Comparison of ENCODE assay signal across 8 cellular contexts in the genomic region with DNA sequence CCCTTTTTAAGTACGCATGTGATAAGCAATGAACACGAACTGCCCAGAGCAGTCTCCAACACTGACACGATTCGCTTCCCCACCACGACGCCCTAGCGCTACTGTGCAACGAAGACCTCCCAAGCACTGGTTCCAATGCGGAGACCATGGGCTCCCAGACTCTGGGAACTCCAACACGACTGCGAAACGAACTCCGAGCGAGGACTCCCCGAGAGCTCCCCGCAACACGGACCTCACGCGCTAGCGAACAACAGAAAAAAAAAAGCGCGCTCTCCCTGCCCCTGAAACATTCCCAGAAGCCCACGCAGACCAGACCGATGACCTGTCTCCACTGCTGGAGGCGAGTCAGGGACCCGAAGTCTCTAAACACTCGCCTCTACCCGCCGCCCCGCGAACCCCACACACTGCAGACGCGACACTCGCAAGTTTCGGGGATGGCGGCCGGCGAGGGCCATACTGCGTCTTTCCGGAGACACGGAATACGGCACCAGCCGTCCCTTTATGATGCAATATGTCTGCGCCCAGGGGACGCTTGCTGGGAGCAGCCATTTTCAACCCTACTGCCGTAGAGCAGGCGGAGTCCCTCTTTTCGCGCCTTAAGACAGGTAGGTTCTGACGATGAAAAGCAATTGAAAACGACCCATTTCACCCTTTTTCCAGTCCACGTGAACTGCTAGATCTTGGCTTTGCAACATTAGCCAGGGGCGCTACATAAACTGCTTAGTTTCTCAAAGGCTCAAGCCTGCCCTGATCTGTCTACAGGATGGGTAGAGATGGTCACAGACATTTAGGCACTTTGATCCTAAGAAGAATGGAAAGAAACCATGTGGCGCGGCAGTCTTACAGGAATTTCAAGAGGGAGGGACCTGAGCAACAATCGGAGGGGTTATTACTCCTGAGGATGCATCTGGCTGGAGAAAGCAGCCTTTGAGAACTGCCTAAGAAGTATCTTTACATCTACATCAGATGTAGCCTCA. TPM values are rescaled to one million over a fixed set of nuclear protein-coding genes. Genes with fewer than 3 reads are reported as not detected.
DNase-seq lines count a peak whose midpoint lies in the region; ATAC-seq and TF ChIP-seq lines count a peak whose summit lies in the region.

ZNF577 (minus strand) TSS at position 430 of the 977 bp plus-strand sequence. CDS start 7,569 bp downstream, outside the sequence.

- ATAC-seq in activated naive CD8-positive, alpha-beta T cell treated with anti-CD3 and anti-CD28 coated beads, Interleukin-2, amount 10 ng/mL, durations not matched to agents 7 days and 5 days (ENCODE audit: low read depth): peak; percentile 96
- ATAC-seq in GM19455 (IDR thresholded peaks at IDR 0.05; ENCODE audit: unreplicated experiment) (no peak), HG03439 (IDR thresholded peaks at IDR 0.05; ENCODE audit: unreplicated experiment) (no peak)

- peaks cover 43% of the 10 kb centered on the region for H3K9me3 Mint-ChIP-seq in activated naive CD8-positive, alpha-beta T cell treated with anti-CD3 and anti-CD28 coated beads, Interleukin-2, amount 10 ng/mL, durations not matched to agents 7 days and 5 days
- peaks cover 5% of the 10 kb centered on the region for H3K9me3 Mint-ChIP-seq in glutamatergic neuron (ENCODE audit: unreplicated experiment)
- H3K9me3 Mint-ChIP-seq in stimulated activated naive CD8-positive, alpha-beta T cell treated with anti-CD3 and anti-CD28 coated beads, Interleukin-15, Interleukin-2, amounts not matched to agents 100 ng/mL and 50 ng/mL, for 24 hours: peaks cover 57% of the 10 kb centered on the region

- peak within 1 kb of the TSS; percentile 89 for H2AFZ ChIP-seq in neuronal stem cell (ENCODE audit: low read length)

- H3K4me3 Mint-ChIP-seq in activated naive CD8-positive, alpha-beta T cell treated with anti-CD3 and anti-CD28 coated beads, Interleukin-2, amount 10 ng/mL, durations not matched to agents 7 days and 5 days: peak within 1 kb of the TSS; percentile 96
- H3K4me3 Mint-ChIP-seq in glutamatergic neuron (ENCODE audit: unreplicated experiment): peak within 1 kb of the TSS; percentile 99
- peak within 1 kb of the TSS; percentile 82 for H3K4me3 Mint-ChIP-seq in stimulated activated naive CD8-positive, alpha-beta T cell treated with anti-CD3 and anti-CD28 coated beads, Interleukin-15, Interleukin-2, amounts not matched to agents 100 ng/mL and 50 ng/mL, for 24 hours

- peaks cover 22 to 45% of the 10 kb centered on the region in 2 donors for H3K36me3 ChIP-seq in neuronal stem cell (replicated peaks in 1 of 2; ENCODE audit: control insufficient read depth in 2 of 2, insufficient read depth in 2 of 2, low read length in 2 of 2)

- H3K27ac Mint-ChIP-seq in activated naive CD8-positive, alpha-beta T cell treated with anti-CD3 and anti-CD28 coated beads, Interleukin-2, amount 10 ng/mL, durations not matched to agents 7 days and 5 days: peak within 1 kb of the TSS; percentile 99
- peak within 1 kb of the TSS; percentile 97 for H3K27ac Mint-ChIP-seq in glutamatergic neuron (ENCODE audit: unreplicated experiment)
- peak within 1 kb of the TSS; percentile 77 for H3K27ac Mint-ChIP-seq in stimulated activated naive CD8-positive, alpha-beta T cell treated with anti-CD3 and anti-CD28 coated beads, Interleukin-15, Interleukin-2, amounts not matched to agents 100 ng/mL and 50 ng/mL, for 24 hours

- DNase-seq in SKM-1 (lab: John Stamatoyannopoulos, UW; ENCODE audit: unreplicated experiment): peak; percentile 19
- peak; percentile 83 for DNase-seq in activated naive CD8-positive, alpha-beta T cell treated with anti-CD3 and anti-CD28 coated beads, Interleukin-2, amount 10 ng/mL, durations not matched to agents 7 days and 5 days
- peak; percentile 94 for DNase-seq in glutamatergic neuron
- peak; percentile 78 for DNase-seq in neuronal stem cell (ENCODE audit: low spot score)

- H3K27ac ChIP-seq in neuronal stem cell (replicated peaks; ENCODE audit: low read length): peak within 1 kb of the TSS; percentile 54

- peak within 1 kb of the TSS; percentile 97 for H3K23ac ChIP-seq in neuronal stem cell (ENCODE audit: low read depth, low read length, poor library complexity)

- no peak within 1 kb of the TSS for H3K14ac ChIP-seq in neuronal stem cell (ENCODE audit: low read length)

- POLR2A ChIA-PET in activated naive CD8-positive, alpha-beta T cell treated with anti-CD3 and anti-CD28 coated beads, Interleukin-2, amount 10 ng/mL, durations not matched to agents 7 days and 5 days (lab: Charles Lee): interaction anchor here (0.6 kb wide), 1 partner anchor 301 kb away, joined by 3 read pairs; no protein-coding TSS in a partner anchor

- peak within 1 kb of the TSS; percentile 53 for H3K9ac ChIP-seq in neuronal stem cell (ENCODE audit: low read depth, low read length, poor library complexity)

- H2BK5ac ChIP-seq in neuronal stem cell (ENCODE audit: low read length): no peak within 1 kb of the TSS

- H3K79me1 ChIP-seq in neuronal stem cell (ENCODE audit: low read depth, low read length): no peaks in the 10 kb centered on the region

- H2BK15ac ChIP-seq in neuronal stem cell (ENCODE audit: low read length): no peak within 1 kb of the TSS

- no peaks in the 10 kb centered on the region for H3K27me3 ChIP-seq in neuronal stem cell (ENCODE audit: control insufficient read depth in 3 of 3, insufficient read depth in 3 of 3, low read depth in 1 of 3, low read length in 3 of 3)

- H2BK120ac ChIP-seq in neuronal stem cell (ENCODE audit: low read depth, low read length): no peak within 1 kb of the TSS

- TF ChIP-seq CTCF in glutamatergic neuron (IDR thresholded peaks at IDR 0.05; ENCODE audit: partially characterized antibody, unreplicated experiment): no peak

- no peak within 1 kb of the TSS for H4K8ac ChIP-seq in neuronal stem cell (ENCODE audit: low read depth, low read length)

- H3K4ac ChIP-seq in neuronal stem cell (ENCODE audit: low read length): no peak within 1 kb of the TSS

- H3K9me3 ChIP-seq in neuronal stem cell (replicated peaks in 1 of 2; ENCODE audit: control insufficient read depth in 2 of 2, insufficient read depth in 1 of 2, low read depth in 1 of 2, low read length in 2 of 2): peaks cover 27 to 74% of the 10 kb centered on the region in 2 donors

- H3K4me1 ChIP-seq in neuronal stem cell (ENCODE audit: control insufficient read depth in 2 of 2, insufficient read depth in 1 of 2, low read depth in 1 of 2, low read length in 2 of 2): no peaks in the 10 kb centered on the region

- H3K4me2 ChIP-seq in neuronal stem cell (ENCODE audit: insufficient read depth, low read length, poor library complexity, severe bottlenecking): peak within 1 kb of the TSS; percentile 59

- no peaks in the 10 kb centered on the region for H3K27me3 Mint-ChIP-seq in activated naive CD8-positive, alpha-beta T cell treated with anti-CD3 and anti-CD28 coated beads, Interleukin-2, amount 10 ng/mL, durations not matched to agents 7 days and 5 days
- peaks cover 4% of the 10 kb centered on the region for H3K27me3 Mint-ChIP-seq in glutamatergic neuron (ENCODE audit: unreplicated experiment)
- no peaks in the 10 kb centered on the region for H3K27me3 Mint-ChIP-seq in stimulated activated naive CD8-positive, alpha-beta T cell treated with anti-CD3 and anti-CD28 coated beads, Interleukin-15, Interleukin-2, amounts not matched to agents 100 ng/mL and 50 ng/mL, for 24 hours

- H3K36me3 Mint-ChIP-seq in activated naive CD8-positive, alpha-beta T cell treated with anti-CD3 and anti-CD28 coated beads, Interleukin-2, amount 10 ng/mL, durations not matched to agents 7 days and 5 days: peaks cover 71% of the 10 kb centered on the region
- peaks cover 30% of the 10 kb centered on the region for H3K36me3 Mint-ChIP-seq in glutamatergic neuron (ENCODE audit: unreplicated experiment)
- H3K36me3 Mint-ChIP-seq in stimulated activated naive CD8-positive, alpha-beta T cell treated with anti-CD3 and anti-CD28 coated beads, Interleukin-15, Interleukin-2, amounts not matched to agents 100 ng/mL and 50 ng/mL, for 24 hours (ENCODE audit: low read depth): peaks cover 95% of the 10 kb centered on the region

- peaks cover 5% of the 10 kb centered on the region for H3K4me1 Mint-ChIP-seq in activated naive CD8-positive, alpha-beta T cell treated with anti-CD3 and anti-CD28 coated beads, Interleukin-2, amount 10 ng/mL, durations not matched to agents 7 days and 5 days
- H3K4me1 Mint-ChIP-seq in glutamatergic neuron (ENCODE audit: low read depth, unreplicated experiment): peaks cover 3% of the 10 kb centered on the region
- no peaks in the 10 kb centered on the region for H3K4me1 Mint-ChIP-seq in stimulated activated naive CD8-positive, alpha-beta T cell treated with anti-CD3 and anti-CD28 coated beads, Interleukin-15, Interleukin-2, amounts not matched to agents 100 ng/mL and 50 ng/mL, for 24 hours (ENCODE audit: low read depth)

- no peak within 1 kb of the TSS for H2AK5ac ChIP-seq in neuronal stem cell (ENCODE audit: low read depth, low read length)

- H4K91ac ChIP-seq in neuronal stem cell (ENCODE audit: low read depth, low read length, poor library complexity): no peak within 1 kb of the TSS

- no peak within 1 kb of the TSS for H2BK12ac ChIP-seq in neuronal stem cell (ENCODE audit: low read length)

- H3K4me3 ChIP-seq in GM08714 (ENCODE audit: low read length) (peak within 1 kb of the TSS; percentile 66), neuronal stem cell (ENCODE audit: low read length in 2 of 2) (peak within 1 kb of the TSS; percentile 73 to 87)

- H3K18ac ChIP-seq in neuronal stem cell (ENCODE audit: low read length): peak within 1 kb of the TSS; percentile 61

- WGBS in neuronal stem cell (ENCODE audit: extremely low coverage in 2 of 2, insufficient read length in 2 of 2, insufficient replicate concordance in 1 of 2), 2 donors: no CpG with 5 or more reads among the region's 56 CpGs

RNA-seq across cellular contexts. Expression of gene ZNF577, which starts in this region (rescaled TPM):
- total RNA-seq in activated naive CD8-positive, alpha-beta T cell treated with anti-CD3 and anti-CD28 coated beads, Interleukin-2, amount 10 ng/mL, durations not matched to agents 7 days and 5 days: 10 to 100 TPM; 13.6 to 14.0 TPM
- total RNA-seq in glutamatergic neuron (ENCODE audit: unreplicated experiment): 14.3 TPM
- polyA plus RNA-seq in neuronal stem cell (2013, experiment 1 of 2): 10.0 TPM
- 8.6 TPM for polyA plus RNA-seq in neuronal stem cell (2013, experiment 2 of 2)

Comparison
In these comparisons a context has a peak if more than half of its experiments do, and no peak if none do; other contexts are left out.
1. DNase-seq: peak in every context shown above with its lines; median percentile 94 in glutamatergic neuron; 83 in activated naive CD8-positive, alpha-beta T cell treated with anti-CD3 and anti-CD28 coated beads, Interleukin-2, amount 10 ng/mL, durations not matched to agents 7 days and 5 days; 78 in neuronal stem cell; 19 in SKM-1.